1 cellular context compared by ENCODE assay signal in the genomic region with DNA sequence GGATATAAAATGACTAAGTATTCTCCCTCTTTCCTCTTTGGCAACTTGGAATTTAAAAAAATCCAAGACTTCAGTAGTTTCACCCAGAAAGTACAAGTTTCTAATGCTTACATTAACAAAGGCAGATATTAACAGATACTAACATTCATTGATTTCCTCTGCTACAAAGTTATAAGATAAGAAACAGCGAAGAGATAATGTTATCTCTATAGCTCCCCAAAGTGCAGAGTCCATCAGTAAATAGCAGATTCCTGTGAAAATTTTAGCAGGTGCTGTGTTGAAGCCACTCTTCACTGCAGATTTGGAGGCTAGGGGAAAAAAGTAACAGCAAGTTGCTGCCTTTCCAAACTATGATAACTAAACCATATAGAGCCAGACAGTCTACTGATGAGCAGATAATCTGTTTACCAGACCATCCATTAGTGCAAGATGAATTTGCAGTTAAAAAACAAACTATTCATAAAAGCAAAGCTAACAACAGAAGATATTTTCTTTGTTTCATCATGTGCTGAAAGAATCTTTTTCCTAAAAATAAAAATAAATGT.
A peak's percentile ranks its signal among the peaks of the same experiment; 100 is the strongest.
TF ChIP-seq lines count a peak whose summit lies in the region.

No MANE protein-coding gene starts in this region.

TF ChIP-seq in HepG2, 621 proteins besides CTCF, POLR2A, EP300 and RAD21 (continues in another document):
- TF ChIP-seq ZEB1 (IDR thresholded peaks at IDR 0.05; ENCODE audit: insufficient replicate concordance, low read depth) (no peak), MXD4 (CRISPR knock-in tag; IDR thresholded peaks at IDR 0.05) (no peak), ZNF556 (CRISPR knock-in tag; IDR thresholded peaks at IDR 0.05; ENCODE audit: borderline replicate concordance) (no peak), HDAC2 (CRISPR knock-in tag; IDR thresholded peaks at IDR 0.05) (0 out of 2 replicates have a peak, but pooled peaks have one; percentile 35), THYN1 (CRISPR knock-in tag; IDR thresholded peaks at IDR 0.05; ENCODE audit: borderline replicate concordance, low read depth) (no peak), ZNF703 (CRISPR knock-in tag; IDR thresholded peaks at IDR 0.05; ENCODE audit: borderline replicate concordance) (no peak), DR1 (CRISPR knock-in tag; IDR thresholded peaks at IDR 0.05) (no peak), HMG20B (CRISPR knock-in tag; conservative IDR thresholded peaks at IDR 0.05) (no peak), ZNF567 (CRISPR knock-in tag; IDR thresholded peaks at IDR 0.05; ENCODE audit: borderline replicate concordance) (no peak), FOXJ3 (CRISPR knock-in tag; IDR thresholded peaks at IDR 0.05; ENCODE audit: borderline replicate concordance) (0 out of 2 replicates have a peak, but pooled peaks have one; percentile 58), PAWR (CRISPR knock-in tag; IDR thresholded peaks at IDR 0.05; ENCODE audit: borderline replicate concordance) (no peak), GATA4 (IDR thresholded peaks at IDR 0.05; ENCODE audit: borderline replicate concordance, low read depth) (peak; percentile 74; the same call in 1 of the 2 replicates), LCORL (IDR thresholded peaks at IDR 0.05) (no peak), LCORL (CRISPR knock-in tag; IDR thresholded peaks at IDR 0.05) (no peak), HNRNPL (IDR thresholded peaks at IDR 0.05; ENCODE audit: low read depth, low read length) (no peak), ZNF329 (CRISPR knock-in tag; IDR thresholded peaks at IDR 0.05; ENCODE audit: low read depth) (no peak), CEBPG (CRISPR knock-in tag; IDR thresholded peaks at IDR 0.05) (no peak), TBX2 (CRISPR knock-in tag; IDR thresholded peaks at IDR 0.05; ENCODE audit: borderline replicate concordance) (0 out of 2 replicates have a peak, but pooled peaks have one; percentile 42), MTA3 (CRISPR knock-in tag; IDR thresholded peaks at IDR 0.05) (no peak), FOXP1 (IDR thresholded peaks at IDR 0.05) (no peak), FOXP1 (CRISPR knock-in tag; IDR thresholded peaks at IDR 0.05) (peak; percentile 25; the same call in 1 of the 2 replicates), SOX5 (CRISPR knock-in tag; IDR thresholded peaks at IDR 0.05; ENCODE audit: borderline replicate concordance) (peak; percentile 34; the same call in 1 of the 2 replicates), CHD2 (IDR thresholded peaks at IDR 0.05; ENCODE audit: low read depth, low read length) (no peak), NRL (CRISPR knock-in tag; IDR thresholded peaks at IDR 0.05; ENCODE audit: borderline replicate concordance) (no peak), ONECUT2 (CRISPR knock-in tag; IDR thresholded peaks at IDR 0.05) (peak; percentile 77; the same call in 1 of the 2 replicates), HNF4G (IDR thresholded peaks at IDR 0.05; ENCODE audit: borderline replicate concordance, low read depth, low read length) (peak; percentile 30; the same call in 1 of the 2 replicates), HNF4G (CRISPR knock-in tag; IDR thresholded peaks at IDR 0.05; ENCODE audit: borderline replicate concordance, low read depth) (no peak), NFATC3 (CRISPR knock-in tag; IDR thresholded peaks at IDR 0.05) (no peak), ZBTB10 (CRISPR knock-in tag; IDR thresholded peaks at IDR 0.05; ENCODE audit: borderline replicate concordance) (0 out of 2 replicates have a peak, but pooled peaks have one; percentile 29), KDM6A (CRISPR knock-in tag; IDR thresholded peaks at IDR 0.05; ENCODE audit: low read depth) (no peak), SOX13 (IDR thresholded peaks at IDR 0.05) (no peak), SOX13 (CRISPR knock-in tag; conservative IDR thresholded peaks at IDR 0.05 in 1 of 2, IDR thresholded peaks at IDR 0.05 in 1 of 2) (peak in 1 of 2 experiments; percentile 26; a peak in 1 of 4 replicates), ARNT2 (CRISPR knock-in tag; IDR thresholded peaks at IDR 0.05; ENCODE audit: low read depth) (no peak), TAF1 (CRISPR knock-in tag; IDR thresholded peaks at IDR 0.05) (no peak), GATAD2A (CRISPR knock-in tag; IDR thresholded peaks at IDR 0.05) (peak; percentile 31; the same call in 1 of the 2 replicates), RFX1 (IDR thresholded peaks at IDR 0.05) (no peak), FOXA3 (CRISPR knock-in tag; IDR thresholded peaks at IDR 0.05) (0 out of 2 replicates have a peak, but pooled peaks have one; percentile 25), HNF4A (CRISPR knock-in tag; IDR thresholded peaks at IDR 0.05) (peak; percentile 83), ZNF510 (CRISPR knock-in tag; IDR thresholded peaks at IDR 0.05; ENCODE audit: low read depth) (no peak), ATF2 (CRISPR knock-in tag; IDR thresholded peaks at IDR 0.05) (no peak), FOXK1 (CRISPR knock-in tag; IDR thresholded peaks at IDR 0.05; ENCODE audit: borderline replicate concordance, low read depth) (no peak), TARDBP (CRISPR knock-in tag; IDR thresholded peaks at IDR 0.05) (0 out of 2 replicates have a peak, but pooled peaks have one; percentile 33), FOXA1 (IDR thresholded peaks at IDR 0.05) (no peak), FOXA1 (CRISPR knock-in tag; IDR thresholded peaks at IDR 0.05) (0 out of 2 replicates have a peak, but pooled peaks have one; percentile 4)
- TF ChIP-seq, protein P1, sequence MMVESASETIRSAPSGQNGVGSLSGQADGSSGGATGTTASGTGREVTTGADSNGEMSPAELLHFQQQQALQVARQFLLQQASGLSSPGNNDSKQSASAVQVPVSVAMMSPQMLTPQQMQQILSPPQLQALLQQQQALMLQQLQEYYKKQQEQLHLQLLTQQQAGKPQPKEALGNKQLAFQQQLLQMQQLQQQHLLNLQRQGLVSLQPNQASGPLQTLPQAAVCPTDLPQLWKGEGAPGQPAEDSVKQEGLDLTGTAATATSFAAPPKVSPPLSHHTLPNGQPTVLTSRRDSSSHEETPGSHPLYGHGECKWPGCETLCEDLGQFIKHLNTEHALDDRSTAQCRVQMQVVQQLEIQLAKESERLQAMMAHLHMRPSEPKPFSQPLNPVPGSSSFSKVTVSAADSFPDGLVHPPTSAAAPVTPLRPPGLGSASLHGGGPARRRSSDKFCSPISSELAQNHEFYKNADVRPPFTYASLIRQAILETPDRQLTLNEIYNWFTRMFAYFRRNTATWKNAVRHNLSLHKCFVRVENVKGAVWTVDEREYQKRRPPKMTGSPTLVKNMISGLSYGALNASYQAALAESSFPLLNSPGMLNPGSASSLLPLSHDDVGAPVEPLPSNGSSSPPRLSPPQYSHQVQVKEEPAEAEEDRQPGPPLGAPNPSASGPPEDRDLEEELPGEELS (CRISPR knock-in tag; IDR thresholded peaks at IDR 0.05): peak; percentile 47
- TF ChIP-seq, protein P2, sequence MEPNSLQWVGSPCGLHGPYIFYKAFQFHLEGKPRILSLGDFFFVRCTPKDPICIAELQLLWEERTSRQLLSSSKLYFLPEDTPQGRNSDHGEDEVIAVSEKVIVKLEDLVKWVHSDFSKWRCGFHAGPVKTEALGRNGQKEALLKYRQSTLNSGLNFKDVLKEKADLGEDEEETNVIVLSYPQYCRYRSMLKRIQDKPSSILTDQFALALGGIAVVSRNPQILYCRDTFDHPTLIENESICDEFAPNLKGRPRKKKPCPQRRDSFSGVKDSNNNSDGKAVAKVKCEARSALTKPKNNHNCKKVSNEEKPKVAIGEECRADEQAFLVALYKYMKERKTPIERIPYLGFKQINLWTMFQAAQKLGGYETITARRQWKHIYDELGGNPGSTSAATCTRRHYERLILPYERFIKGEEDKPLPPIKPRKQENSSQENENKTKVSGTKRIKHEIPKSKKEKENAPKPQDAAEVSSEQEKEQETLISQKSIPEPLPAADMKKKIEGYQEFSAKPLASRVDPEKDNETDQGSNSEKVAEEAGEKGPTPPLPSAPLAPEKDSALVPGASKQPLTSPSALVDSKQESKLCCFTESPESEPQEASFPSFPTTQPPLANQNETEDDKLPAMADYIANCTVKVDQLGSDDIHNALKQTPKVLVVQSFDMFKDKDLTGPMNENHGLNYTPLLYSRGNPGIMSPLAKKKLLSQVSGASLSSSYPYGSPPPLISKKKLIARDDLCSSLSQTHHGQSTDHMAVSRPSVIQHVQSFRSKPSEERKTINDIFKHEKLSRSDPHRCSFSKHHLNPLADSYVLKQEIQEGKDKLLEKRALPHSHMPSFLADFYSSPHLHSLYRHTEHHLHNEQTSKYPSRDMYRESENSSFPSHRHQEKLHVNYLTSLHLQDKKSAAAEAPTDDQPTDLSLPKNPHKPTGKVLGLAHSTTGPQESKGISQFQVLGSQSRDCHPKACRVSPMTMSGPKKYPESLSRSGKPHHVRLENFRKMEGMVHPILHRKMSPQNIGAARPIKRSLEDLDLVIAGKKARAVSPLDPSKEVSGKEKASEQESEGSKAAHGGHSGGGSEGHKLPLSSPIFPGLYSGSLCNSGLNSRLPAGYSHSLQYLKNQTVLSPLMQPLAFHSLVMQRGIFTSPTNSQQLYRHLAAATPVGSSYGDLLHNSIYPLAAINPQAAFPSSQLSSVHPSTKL (CRISPR knock-in tag; IDR thresholded peaks at IDR 0.05): peak; percentile 40; the same call in 1 of the 2 replicates
- TF ChIP-seq, protein P3, sequence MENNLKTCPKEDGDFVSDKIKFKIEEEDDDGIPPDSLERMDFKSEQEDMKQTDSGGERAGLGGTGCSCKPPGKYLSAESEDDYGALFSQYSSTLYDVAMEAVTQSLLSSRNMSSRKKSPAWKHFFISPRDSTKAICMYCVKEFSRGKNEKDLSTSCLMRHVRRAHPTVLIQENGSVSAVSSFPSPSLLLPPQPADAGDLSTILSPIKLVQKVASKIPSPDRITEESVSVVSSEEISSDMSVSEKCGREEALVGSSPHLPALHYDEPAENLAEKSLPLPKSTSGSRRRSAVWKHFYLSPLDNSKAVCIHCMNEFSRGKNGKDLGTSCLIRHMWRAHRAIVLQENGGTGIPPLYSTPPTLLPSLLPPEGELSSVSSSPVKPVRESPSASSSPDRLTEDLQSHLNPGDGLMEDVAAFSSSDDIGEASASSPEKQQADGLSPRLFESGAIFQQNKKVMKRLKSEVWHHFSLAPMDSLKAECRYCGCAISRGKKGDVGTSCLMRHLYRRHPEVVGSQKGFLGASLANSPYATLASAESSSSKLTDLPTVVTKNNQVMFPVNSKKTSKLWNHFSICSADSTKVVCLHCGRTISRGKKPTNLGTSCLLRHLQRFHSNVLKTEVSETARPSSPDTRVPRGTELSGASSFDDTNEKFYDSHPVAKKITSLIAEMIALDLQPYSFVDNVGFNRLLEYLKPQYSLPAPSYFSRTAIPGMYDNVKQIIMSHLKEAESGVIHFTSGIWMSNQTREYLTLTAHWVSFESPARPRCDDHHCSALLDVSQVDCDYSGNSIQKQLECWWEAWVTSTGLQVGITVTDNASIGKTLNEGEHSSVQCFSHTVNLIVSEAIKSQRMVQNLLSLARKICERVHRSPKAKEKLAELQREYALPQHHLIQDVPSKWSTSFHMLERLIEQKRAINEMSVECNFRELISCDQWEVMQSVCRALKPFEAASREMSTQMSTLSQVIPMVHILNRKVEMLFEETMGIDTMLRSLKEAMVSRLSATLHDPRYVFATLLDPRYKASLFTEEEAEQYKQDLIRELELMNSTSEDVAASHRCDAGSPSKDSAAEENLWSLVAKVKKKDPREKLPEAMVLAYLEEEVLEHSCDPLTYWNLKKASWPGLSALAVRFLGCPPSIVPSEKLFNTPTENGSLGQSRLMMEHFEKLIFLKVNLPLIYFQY (CRISPR knock-in tag; IDR thresholded peaks at IDR 0.05; ENCODE audit: borderline replicate concordance): no peak
- TF ChIP-seq, protein P4, sequence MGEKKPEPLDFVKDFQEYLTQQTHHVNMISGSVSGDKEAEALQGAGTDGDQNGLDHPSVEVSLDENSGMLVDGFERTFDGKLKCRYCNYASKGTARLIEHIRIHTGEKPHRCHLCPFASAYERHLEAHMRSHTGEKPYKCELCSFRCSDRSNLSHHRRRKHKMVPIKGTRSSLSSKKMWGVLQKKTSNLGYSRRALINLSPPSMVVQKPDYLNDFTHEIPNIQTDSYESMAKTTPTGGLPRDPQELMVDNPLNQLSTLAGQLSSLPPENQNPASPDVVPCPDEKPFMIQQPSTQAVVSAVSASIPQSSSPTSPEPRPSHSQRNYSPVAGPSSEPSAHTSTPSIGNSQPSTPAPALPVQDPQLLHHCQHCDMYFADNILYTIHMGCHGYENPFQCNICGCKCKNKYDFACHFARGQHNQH (CRISPR knock-in tag; IDR thresholded peaks at IDR 0.05): no peak
